ENCODE assay signal across 18 cellular contexts in genomic region chr2:107008843-107009242, GRCh38.
DNase-seq lines count a peak whose midpoint lies in the region; ATAC-seq lines count a peak whose summit lies in the region.
"Had no signal": no experiment of that assay in that cellular context is flagged by ENCODE, and none has a peak within 500 bp of the region (broad histone marks: within the 10 kb centered on the region; RNA-seq: fewer than 3 reads in every experiment).

No MANE protein-coding gene starts in this region.

- no peak overlapping the region for H4K8ac ChIP-seq in mesenchymal stem cell (ENCODE audit: low read length)

- no peak overlapping the region for H3K4me2 ChIP-seq in mesenchymal stem cell (ENCODE audit: low read length, poor library complexity, severe bottlenecking)
- H3K4me2 ChIP-seq: BLaER1 had no signal

- no peak overlapping the region for H2BK15ac ChIP-seq in mesenchymal stem cell (ENCODE audit: low read depth, poor library complexity, severe bottlenecking)

- no peak overlapping the region for H3K27ac ChIP-seq in mesenchymal stem cell (ENCODE audit: low read length, poor library complexity, severe bottlenecking)
- H3K27ac ChIP-seq: BLaER1, GM23248 had no signal

- H3K36me3 ChIP-seq in mesenchymal stem cell (ENCODE audit: control insufficient read depth in 1 of 2, insufficient read depth in 2 of 2, low read depth in 1 of 2, low read length in 2 of 2), result no peaks in the 10 kb centered on the region
- H3K36me3 ChIP-seq: BLaER1 had no signal

- H3K23ac ChIP-seq in mesenchymal stem cell (ENCODE audit: low read length in 2 of 2), result no peak overlapping the region

- intact Hi-C loops in left ventricle myocardium superior (cut with micrococcal nuclease), result no loop called here

- peak; percentile 75 for DNase-seq in DMS53 (lab: John Stamatoyannopoulos, UW)
- peak; percentile 35 for DNase-seq in RPMI7951 (ENCODE audit: low read depth)
- no peak for DNase-seq in RPMI8226
- no peak for DNase-seq in left ventricle myocardium superior
- DNase-seq in mesenchymal stem cell, result no peak
- no peak for DNase-seq in NCI-H187 (lab: John Stamatoyannopoulos, UW)
- DNase-seq: CD4-positive, alpha-beta T cell; CD8-positive, alpha-beta memory T cell; DMS 273 treated with DMSO at 0.1 percent for 48 hours; DND-41; EL; GDM1; GM23248; H7; HCEC 1CT had no signal

- no peaks in the 10 kb centered on the region for H3K4me1 ChIP-seq in mesenchymal stem cell (ENCODE audit: control insufficient read depth, insufficient read depth, low read depth, low read length)

- ATAC-seq in GM18868 (IDR thresholded peaks at IDR 0.05; ENCODE audit: unreplicated experiment) (peak; percentile 50), left ventricle myocardium superior (no peak)
- ATAC-seq: GM12878 had no signal

- H3K79me1 ChIP-seq in mesenchymal stem cell (replicated peaks; ENCODE audit: low read length, poor library complexity, severe bottlenecking), result no peaks in the 10 kb centered on the region

- H2AK5ac ChIP-seq in mesenchymal stem cell (ENCODE audit: low read length, severe bottlenecking), result no peak overlapping the region

- peaks cover 0 to 15% of the 10 kb centered on the region in 2 experiments for H3K27me3 ChIP-seq in mesenchymal stem cell (ENCODE audit: control insufficient read depth in 1 of 2, insufficient read depth in 1 of 2, low read length in 2 of 2)
- H3K27me3 ChIP-seq: BLaER1 had no signal

- no peak overlapping the region for H3K4me3 ChIP-seq in mesenchymal stem cell (ENCODE audit: insufficient read depth in 1 of 2, low read depth in 1 of 2, low read length in 2 of 2)
- H3K4me3 ChIP-seq: BLaER1, GM12878, GM23248 had no signal

- WGBS in mesenchymal stem cell, result 70% methylated on average over 3 of the region's 3 CpGs

- H3K14ac ChIP-seq in mesenchymal stem cell (ENCODE audit: low read length in 2 of 2), result no peak overlapping the region

- no peak overlapping the region for H3K9ac ChIP-seq in mesenchymal stem cell (ENCODE audit: low read length)
- H3K9ac ChIP-seq: BLaER1, GM23248 had no signal

- H3K9me3 ChIP-seq in mesenchymal stem cell (ENCODE audit: control insufficient read depth, low read length), result no peaks in the 10 kb centered on the region
- H3K9me3 ChIP-seq: BLaER1 had no signal

- H2BK12ac ChIP-seq in mesenchymal stem cell (ENCODE audit: low read length in 2 of 2), result no peak overlapping the region

- no peak overlapping the region for H2BK120ac ChIP-seq in mesenchymal stem cell (ENCODE audit: low read depth, low read length)

- H3K4ac ChIP-seq in mesenchymal stem cell (ENCODE audit: low read depth in 1 of 2, low read length in 2 of 2), result no peak overlapping the region

- H2BK5ac ChIP-seq in mesenchymal stem cell (ENCODE audit: low read depth, low read length, poor library complexity, severe bottlenecking), result no peak overlapping the region

- no peak overlapping the region for H3K18ac ChIP-seq in mesenchymal stem cell (ENCODE audit: low read depth in 1 of 2, low read length in 2 of 2)

- H2AFZ ChIP-seq in mesenchymal stem cell (ENCODE audit: low read depth, low read length), result no peak overlapping the region
- H2AFZ ChIP-seq: GM23248 had no signal

- no peak overlapping the region for H4K91ac ChIP-seq in mesenchymal stem cell (ENCODE audit: low read length)

Comparison
In these comparisons a context has a peak if more than half of its experiments do, and no peak if none do; other contexts are left out.
1. DNase-seq: peak in DMS53 (single experiment) and RPMI7951 (single experiment); none in RPMI8226 (single experiment), left ventricle myocardium superior (single experiment), mesenchymal stem cell (single experiment) and NCI-H187 (0 of 2).